Comparison of ENCODE assay signal across 19 cellular contexts in the genomic region with DNA sequence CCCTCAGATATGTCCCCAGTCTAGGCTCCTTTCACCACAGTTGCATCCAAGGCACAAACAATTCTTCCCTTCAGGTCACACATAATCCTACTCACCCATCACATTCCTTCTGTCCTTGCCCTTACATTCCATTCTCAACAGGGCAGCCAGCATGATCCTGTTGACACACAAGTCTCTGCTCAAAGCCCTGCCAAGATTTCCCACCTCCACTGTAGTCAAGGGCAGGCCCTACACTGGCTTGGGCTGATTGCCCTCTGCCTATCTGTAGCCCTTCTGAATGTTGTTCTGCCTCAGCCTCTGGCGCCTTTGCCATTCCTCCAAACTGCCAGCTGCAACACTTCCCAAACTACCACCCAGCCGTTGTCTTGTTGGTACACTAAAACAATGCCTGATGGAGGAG.
DNase-seq lines count a peak whose midpoint lies in the region; ATAC-seq and TF ChIP-seq lines count a peak whose summit lies in the region.
"Had no signal": no experiment of that assay in that cellular context is flagged by ENCODE, and none has a peak within 500 bp of the region (broad histone marks: within the 10 kb centered on the region; RNA-seq: fewer than 3 reads in every experiment).

No MANE protein-coding gene starts in this region.

- no peak overlapping the region for H3K23ac ChIP-seq in IMR-90 (ENCODE audit: low read depth, low read length)

- peak overlapping the region; percentile 70 for H2AFZ ChIP-seq in IMR-90 (replicated peaks; ENCODE audit: low read length, poor library complexity)

- no peak overlapping the region for H2BK120ac ChIP-seq in IMR-90 (ENCODE audit: low read depth, low read length)

- DNase-seq in IMR-90 (no peak), Right ventricle myocardium superior (peak; percentile 63), kidney tubule cell (ENCODE audit: low spot score) (peak; percentile 39), renal cortical epithelial cell (ENCODE audit: low read depth) (peak; percentile 24), NCI-H524 (lab: John Stamatoyannopoulos, UW) (no peak)
- DNase-seq in activated CD4-positive, alpha-beta T cell treated with anti-CD3 and anti-CD28 coated beads for 4 hours, result no peak
- no peak for DNase-seq in activated CD4-positive, alpha-beta T cell treated with anti-CD3 and anti-CD28 coated beads, Interleukin-2, amount 50 U/mL, for 4 hours
- DNase-seq: ACHN; Caco-2; CD4-positive, CD25-positive, alpha-beta regulatory T cell; DMS153; NCI-H1436; NCI-H2029 treated with DMSO at 0.1 percent for 48 hours; NCI-H2171 treated with DMSO at 0.1 percent for 48 hours; NCI-H446 treated with DMSO at 0.1 percent for 48 hours; NCI-H774 had no signal

- intact Hi-C loops in IMR-90 (cut with micrococcal nuclease), result no loop called here
- intact Hi-C loops in Right ventricle myocardium superior (cut with DNase I), result no loop called here

- no peaks in the 10 kb centered on the region for H3K36me3 ChIP-seq in IMR-90 (ENCODE audit: control insufficient read depth, insufficient read depth, low read length)
- H3K36me3 ChIP-seq: HAP-1 had no signal

- TF ChIP-seq RAD21 in IMR-90 (IDR thresholded peaks at IDR 0.05; ENCODE audit: low read length), result no peak

- H3K79me1 ChIP-seq in IMR-90 (ENCODE audit: low read depth in 1 of 2, low read length in 2 of 2), result no peaks in the 10 kb centered on the region

- no peak overlapping the region for H2BK20ac ChIP-seq in IMR-90 (ENCODE audit: low read depth, low read length)

- dilution Hi-C loops in IMR-90 (cut with HindIII; ENCODE audit: low sequenced_read_pairs, unreplicated experiment), result no loop called here

- H3K9ac ChIP-seq in IMR-90 (ENCODE audit: low read depth, low read length), result no peak overlapping the region

- TF ChIP-seq POLR2A in IMR-90 (IDR thresholded peaks at IDR 0.05; ENCODE audit: low read depth, low read length), result no peak

- no peak overlapping the region for H2AK5ac ChIP-seq in IMR-90 (ENCODE audit: low read depth, low read length)

- no peaks in the 10 kb centered on the region for H3K27me3 ChIP-seq in IMR-90 (ENCODE audit: control insufficient read depth, insufficient read depth, low read length)

- no peak overlapping the region for H4K8ac ChIP-seq in IMR-90 (ENCODE audit: low read depth in 2 of 2, low read length in 2 of 2)

- no peak overlapping the region for H2BK5ac ChIP-seq in IMR-90 (ENCODE audit: low read depth, low read length, poor library complexity, severe bottlenecking)

- H3K4me2 ChIP-seq in IMR-90 (ENCODE audit: low read depth, low read length), result no peak overlapping the region

- no peak for ATAC-seq in IMR-90 (ENCODE audit: low read depth)
- ATAC-seq in Right ventricle myocardium superior (ENCODE audit: poor library complexity), result peak; percentile 84
- no peak for ATAC-seq in HG03159 (IDR thresholded peaks at IDR 0.05; ENCODE audit: unreplicated experiment)

- POLR2A ChIA-PET in IMR-90 (lab: Charles Lee; ENCODE audit: unreplicated experiment), result no interaction called here

- BruUV-seq in IMR-90 (replicated peaks; lab: Mats Ljungman, UMichigan), result no TSS peak

- H3K4me3 ChIP-seq in IMR-90 (ENCODE audit: insufficient read depth, low read depth, low read length), result no peak overlapping the region
- H3K4me3 ChIP-seq: HAP-1 had no signal

- H3K14ac ChIP-seq in IMR-90 (replicated peaks; ENCODE audit: low read depth, low read length), result 0 out of 2 replicates have a peak overlapping the region, but pooled peaks have one; percentile 68

- no peak for TF ChIP-seq CTCF in IMR-90 (conservative IDR thresholded peaks at IDR 0.05; ENCODE audit: low read depth, low read length)

- in situ Hi-C loops in IMR-90 (cut with MboI; ENCODE audit: low sequenced_read_pairs), result no loop called here

- no peak overlapping the region for H3K4ac ChIP-seq in IMR-90 (ENCODE audit: low read depth, low read length)

- WGBS in IMR-90 (ENCODE audit: extremely low coverage in 2 of 2, insufficient read length in 1 of 2), 2 experiments, result no CpG with 5 or more reads among the region's 2 CpGs

- H3K9me1 ChIP-seq in IMR-90 (ENCODE audit: insufficient read depth, low read length), result 0 out of 2 replicates have a peak, but pooled peaks cover 4% of the 10 kb centered on the region

- H2BK15ac ChIP-seq in IMR-90 (ENCODE audit: low read depth, low read length), result 0 out of 3 replicates have a peak overlapping the region, but pooled peaks have one; percentile 1

- H3K4me1 ChIP-seq in IMR-90 (ENCODE audit: control insufficient read depth, insufficient read depth, low read length), result no peaks in the 10 kb centered on the region
- H3K4me1 ChIP-seq: Caco-2, HAP-1 had no signal

- H3K18ac ChIP-seq in IMR-90 (ENCODE audit: low read depth, low read length), result no peak overlapping the region

- H3K56ac ChIP-seq in IMR-90 (ENCODE audit: extremely low read depth, insufficient read depth, low read length), result no peak overlapping the region

- no peak overlapping the region for H2AK9ac ChIP-seq in IMR-90 (replicated peaks; ENCODE audit: low read depth, low read length, poor library complexity)

- H3K9me3 ChIP-seq in IMR-90 (ENCODE audit: control insufficient read depth, insufficient read depth, low read length), result no peaks in the 10 kb centered on the region
- H3K9me3 ChIP-seq: Caco-2, HAP-1 had no signal

- H4K91ac ChIP-seq in IMR-90 (ENCODE audit: insufficient read depth, low read depth, low read length), result no peak overlapping the region

- H4K20me1 ChIP-seq in IMR-90 (ENCODE audit: insufficient read depth, low read length), result no peaks in the 10 kb centered on the region

- no peak overlapping the region for H3K27ac ChIP-seq in IMR-90 (ENCODE audit: insufficient read depth, low read length)
- H3K27ac ChIP-seq: RWPE1 had no signal

- CTCF ChIA-PET in IMR-90 (lab: Yijun Ruan, JAX), result no interaction called here

- H4K5ac ChIP-seq in IMR-90 (ENCODE audit: low read depth, low read length), result no peak overlapping the region

TF ChIP-seq in IMR-90, 13 proteins besides CTCF, POLR2A, EP300 and RAD21:
- TF ChIP-seq NFE2L2 (IDR thresholded peaks at IDR 0.05; ENCODE audit: low read depth, low read length) (no peak), MAFK (IDR thresholded peaks at IDR 0.05; ENCODE audit: low read depth, low read length) (no peak), MAZ (IDR thresholded peaks at IDR 0.05; ENCODE audit: borderline replicate concordance, low read depth, low read length) (no peak), CEBPB (IDR thresholded peaks at IDR 0.05; ENCODE audit: low read depth, low read length) (no peak), BHLHE40 (IDR thresholded peaks at IDR 0.05; ENCODE audit: low read depth, low read length) (no peak), SMC3 (IDR thresholded peaks at IDR 0.05; ENCODE audit: low read depth, low read length) (no peak), MXI1 (IDR thresholded peaks at IDR 0.05; ENCODE audit: borderline replicate concordance, low read depth, low read length) (no peak), CHD1 (IDR thresholded peaks at IDR 0.05; ENCODE audit: low read depth, low read length) (no peak), RFX5 (IDR thresholded peaks at IDR 0.05; ENCODE audit: low read depth, low read length) (no peak), FOS (IDR thresholded peaks at IDR 0.05; ENCODE audit: low read depth, low read length) (no peak), RCOR1 (IDR thresholded peaks at IDR 0.05; ENCODE audit: insufficient replicate concordance, low read length) (no peak)
- TF ChIP-seq, protein P1, sequence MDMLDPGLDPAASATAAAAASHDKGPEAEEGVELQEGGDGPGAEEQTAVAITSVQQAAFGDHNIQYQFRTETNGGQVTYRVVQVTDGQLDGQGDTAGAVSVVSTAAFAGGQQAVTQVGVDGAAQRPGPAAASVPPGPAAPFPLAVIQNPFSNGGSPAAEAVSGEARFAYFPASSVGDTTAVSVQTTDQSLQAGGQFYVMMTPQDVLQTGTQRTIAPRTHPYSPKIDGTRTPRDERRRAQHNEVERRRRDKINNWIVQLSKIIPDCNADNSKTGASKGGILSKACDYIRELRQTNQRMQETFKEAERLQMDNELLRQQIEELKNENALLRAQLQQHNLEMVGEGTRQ (IDR thresholded peaks at IDR 0.05; ENCODE audit: low read depth, low read length), result no peak
- TF ChIP-seq, protein P2, sequence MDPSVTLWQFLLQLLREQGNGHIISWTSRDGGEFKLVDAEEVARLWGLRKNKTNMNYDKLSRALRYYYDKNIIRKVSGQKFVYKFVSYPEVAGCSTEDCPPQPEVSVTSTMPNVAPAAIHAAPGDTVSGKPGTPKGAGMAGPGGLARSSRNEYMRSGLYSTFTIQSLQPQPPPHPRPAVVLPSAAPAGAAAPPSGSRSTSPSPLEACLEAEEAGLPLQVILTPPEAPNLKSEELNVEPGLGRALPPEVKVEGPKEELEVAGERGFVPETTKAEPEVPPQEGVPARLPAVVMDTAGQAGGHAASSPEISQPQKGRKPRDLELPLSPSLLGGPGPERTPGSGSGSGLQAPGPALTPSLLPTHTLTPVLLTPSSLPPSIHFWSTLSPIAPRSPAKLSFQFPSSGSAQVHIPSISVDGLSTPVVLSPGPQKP (IDR thresholded peaks at IDR 0.05; ENCODE audit: borderline replicate concordance, low read depth, low read length), result no peak

Comparison
In these comparisons a context has a peak if more than half of its experiments do, and no peak if none do; other contexts are left out.
1. DNase-seq: peak in Right ventricle myocardium superior (single experiment), kidney tubule cell (single experiment) and renal cortical epithelial cell (single experiment); none in IMR-90 (single experiment), activated CD4-positive, alpha-beta T cell treated with anti-CD3 and anti-CD28 coated beads for 4 hours (0 of 2), activated CD4-positive, alpha-beta T cell treated with anti-CD3 and anti-CD28 coated beads, Interleukin-2, amount 50 U/mL, for 4 hours (0 of 2) and NCI-H524 (0 of 2).